ENCODE assay signal across 14 cellular contexts in the genomic region with DNA sequence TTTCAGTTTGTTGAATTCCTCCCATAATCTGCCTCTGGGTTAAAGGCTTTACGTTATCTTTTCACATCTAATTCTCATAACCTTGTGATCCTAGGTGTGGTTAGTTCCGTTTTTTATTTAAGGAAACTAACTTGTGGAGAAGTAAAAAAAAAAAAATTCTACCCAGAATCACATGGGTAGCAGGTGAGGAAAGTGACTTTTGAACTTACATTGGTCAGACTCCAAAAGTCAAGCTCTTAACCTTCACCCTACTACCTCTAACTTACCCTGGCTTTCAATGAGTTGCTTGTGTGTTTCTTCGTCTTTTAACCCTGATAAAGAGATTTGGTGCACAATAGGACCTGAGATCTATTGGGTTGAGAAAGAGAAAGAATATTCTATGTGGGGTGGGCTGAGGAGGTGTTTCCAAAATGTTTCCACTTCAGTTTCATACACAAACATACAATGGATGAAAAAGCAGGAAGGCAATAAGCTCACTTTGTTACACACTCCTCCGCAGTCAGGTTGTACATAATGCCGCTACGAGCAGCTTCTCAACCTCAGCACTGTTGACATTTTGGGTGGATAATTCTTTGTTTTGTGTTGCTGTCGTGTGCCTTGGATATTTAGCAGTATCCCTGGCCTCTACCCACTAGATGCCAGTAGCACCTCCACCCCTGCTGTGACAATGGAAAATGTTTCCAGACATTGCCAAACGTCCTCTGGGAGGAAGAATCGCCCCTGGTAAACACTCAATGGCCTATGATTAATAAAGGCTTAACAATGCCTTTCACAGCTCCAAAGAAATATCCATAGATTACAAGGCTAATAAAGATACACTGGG.
A peak's percentile ranks its signal among the peaks of the same experiment; 100 is the strongest.
DNase-seq lines count a peak whose midpoint lies in the region; ATAC-seq and TF ChIP-seq lines count a peak whose summit lies in the region.
"Had no signal": no experiment of that assay in that cellular context is flagged by ENCODE, and none has a peak within 500 bp of the region (broad histone marks: within the 10 kb centered on the region; RNA-seq: fewer than 3 reads in every experiment).

No MANE protein-coding gene starts in this region.

- H4K20me1 ChIP-seq in SK-N-SH (ENCODE audit: insufficient read depth) = no peaks in the 10 kb centered on the region

- no peaks in the 10 kb centered on the region for H3K36me3 ChIP-seq in SK-N-SH (replicated peaks in 1 of 2; ENCODE audit: control insufficient read depth in 1 of 2, insufficient read depth in 2 of 2, low read length in 1 of 2)
- no peaks in the 10 kb centered on the region for H3K36me3 ChIP-seq in left lung
- H3K36me3 ChIP-seq: tibial artery had no signal

- H3K27me3 ChIP-seq in SK-N-SH (ENCODE audit: insufficient read depth) (no peaks in the 10 kb centered on the region), left lung (no peaks in the 10 kb centered on the region)
- H3K27me3 ChIP-seq: tibial artery had no signal

- H3K9me3 Mint-ChIP-seq in WTC11 (no peaks in the 10 kb centered on the region; the same call in 1 of the 2 replicates), type B pancreatic cell (peaks cover 8% of the 10 kb centered on the region)
- H3K9me3 Mint-ChIP-seq: natural killer cell treated with Interleukin-12 subunit alpha and Interleukin-12 subunit beta and Interleukin-15 and Interleukin-18, amount 100 ng/mL, for 72 hours had no signal

- TF ChIP-seq CTCF in SK-N-SH (IDR thresholded peaks at IDR 0.05) = no peak
- TF ChIP-seq CTCF in WTC11 (IDR thresholded peaks at IDR 0.05) = no peak
- TF ChIP-seq CTCF in left lung (IDR thresholded peaks at IDR 0.05) = no peak
- no peak for TF ChIP-seq CTCF in type B pancreatic cell (conservative IDR thresholded peaks at IDR 0.05)

- H3K4me1 ChIP-seq in SK-N-SH (ENCODE audit: control insufficient read depth in 1 of 2, insufficient read depth in 2 of 2, low read depth in 1 of 2, low read length in 1 of 2) = peaks cover 0 to 18% of the 10 kb centered on the region in 2 experiments; a peak in 3 of 4 replicates
- peaks cover 0 to 22% of the 10 kb centered on the region in 2 donors for H3K4me1 ChIP-seq in left lung

- no peaks in the 10 kb centered on the region for H3K79me2 ChIP-seq in SK-N-SH (ENCODE audit: insufficient read depth)

- H3K4me2 ChIP-seq in SK-N-SH = no peak overlapping the region

- H3K9me2 ChIP-seq in SK-N-SH = no peaks in the 10 kb centered on the region

- H3K27ac Mint-ChIP-seq in WTC11 (0 out of 2 replicates have a peak overlapping the region, but pooled peaks have one; percentile 22), type B pancreatic cell (peak overlapping the region; percentile 75)
- H3K27ac Mint-ChIP-seq: natural killer cell treated with Interleukin-12 subunit alpha and Interleukin-12 subunit beta and Interleukin-15 and Interleukin-18, amount 100 ng/mL, for 72 hours had no signal

- no peak for DNase-seq in SK-N-SH
- no peak for DNase-seq in WTC11 (ENCODE audit: low spot score)
- DNase-seq in left lung = no peak
- DNase-seq in type B pancreatic cell (ENCODE audit: extremely low spot score, unreplicated experiment) = no peak
- DNase-seq in kidney glomerular epithelial cell (lab: John Stamatoyannopoulos, UW) = no peak
- no peak for DNase-seq in cortex of kidney (lab: John Stamatoyannopoulos, UW)
- DNase-seq: activated T-cell treated with anti-CD3 and anti-CD28 coated beads, Interleukin-2, amount 50 U/mL, for 1 hour; NCI-H526 treated with DMSO at 0.1 percent for 48 hours; stimulated activated CD4-positive, alpha-beta T cell treated with anti-CD3 and anti-CD28 coated beads, Interleukin-4, amount 100 ng/mL, for 4 hours; T-helper 9 cell; tibial artery had no signal

- no peaks in the 10 kb centered on the region for H3K9me3 ChIP-seq in SK-N-SH
- H3K9me3 ChIP-seq in left lung = no peaks in the 10 kb centered on the region
- H3K9me3 ChIP-seq: tibial artery had no signal

- WGBS in SK-N-SH (ENCODE audit: low lambda C conversion rate) = 78% methylated on average over 9 of the region's 9 CpGs

- no peak overlapping the region; the same call in 1 of the 2 replicates for H3K9ac ChIP-seq in SK-N-SH

- peaks cover 44% of the 10 kb centered on the region for H3K4me1 Mint-ChIP-seq in WTC11
- peaks cover 32% of the 10 kb centered on the region for H3K4me1 Mint-ChIP-seq in type B pancreatic cell (ENCODE audit: unreplicated experiment)

- peaks cover 34% of the 10 kb centered on the region for H3F3A ChIP-seq in SK-N-SH (replicated peaks; ENCODE audit: insufficient read depth)

- no peaks in the 10 kb centered on the region for H3K27me3 Mint-ChIP-seq in WTC11 (ENCODE audit: low read depth)
- H3K27me3 Mint-ChIP-seq in type B pancreatic cell = no peaks in the 10 kb centered on the region
- H3K27me3 Mint-ChIP-seq: natural killer cell treated with Interleukin-12 subunit alpha and Interleukin-12 subunit beta and Interleukin-15 and Interleukin-18, amount 100 ng/mL, for 72 hours had no signal

- intact Hi-C loops in left lung (cut with DNase I) = no loop called here

- H3K36me3 Mint-ChIP-seq in WTC11 (no peaks in the 10 kb centered on the region), type B pancreatic cell (no peaks in the 10 kb centered on the region)
- H3K36me3 Mint-ChIP-seq: natural killer cell treated with Interleukin-12 subunit alpha and Interleukin-12 subunit beta and Interleukin-15 and Interleukin-18, amount 100 ng/mL, for 72 hours had no signal

- ATAC-seq in SK-N-SH treated with all-trans-retinoic acid at 6 μM for 48 hours (no peak), WTC11 (no peak), left lung (peak; percentile 71), HG02610 (IDR thresholded peaks at IDR 0.05; ENCODE audit: unreplicated experiment) (no peak)
- ATAC-seq: natural killer cell treated with Interleukin-12 subunit alpha and Interleukin-12 subunit beta and Interleukin-15 and Interleukin-18, amount 100 ng/mL, for 72 hours had no signal

- H3K4me3 ChIP-seq in SK-N-SH (ENCODE audit: low read depth in 2 of 2, low read length in 1 of 2) (no peak overlapping the region), left lung (no peak overlapping the region)
- H3K4me3 ChIP-seq: tibial artery had no signal

- H3K27ac ChIP-seq in SK-N-SH (ENCODE audit: low read depth in 2 of 2, low read length in 1 of 2) (peak overlapping the region in 1 of 2 experiments; percentile 98; a peak in 2 of 4 replicates), left lung (peak overlapping the region; percentile 16 to 50)
- H3K27ac ChIP-seq: tibial artery had no signal

- POLR2A ChIA-PET in SK-N-SH (lab: Yijun Ruan, JAX) = no interaction called here
- POLR2A ChIA-PET in WTC11 (lab: Charles Lee) = no interaction called here

- CTCF ChIA-PET in SK-N-SH (lab: Yijun Ruan, JAX) (no interaction called here), WTC11 (lab: Charles Lee) (no interaction called here)

- H2AFZ ChIP-seq in SK-N-SH (ENCODE audit: low read depth) = peak overlapping the region; percentile 38

- H3K4me3 Mint-ChIP-seq in WTC11 (no peak overlapping the region), type B pancreatic cell (peak overlapping the region; percentile 32)
- H3K4me3 Mint-ChIP-seq: natural killer cell treated with Interleukin-12 subunit alpha and Interleukin-12 subunit beta and Interleukin-15 and Interleukin-18, amount 100 ng/mL, for 72 hours had no signal

- TF ChIP-seq EP300 in SK-N-SH (IDR thresholded peaks at IDR 0.05; ENCODE audit: borderline replicate concordance in 1 of 2, low read depth in 1 of 2, low read length in 1 of 2) = no peak

- TF ChIP-seq RAD21 in SK-N-SH (IDR thresholded peaks at IDR 0.05; ENCODE audit: low read length) = no peak

TF ChIP-seq in SK-N-SH, 30 proteins besides CTCF, POLR2A, EP300 and RAD21 (continues in another document):
- TF ChIP-seq NRF1 (IDR thresholded peaks at IDR 0.05; ENCODE audit: low read depth, low read length) = no peak
- TF ChIP-seq SMC3 (IDR thresholded peaks at IDR 0.05; ENCODE audit: low read depth, low read length) = no peak
- no peak for TF ChIP-seq TAF1 (IDR thresholded peaks at IDR 0.05; ENCODE audit: borderline replicate concordance, low read depth, low read length)
- TF ChIP-seq POLR2AphosphoS5 (IDR thresholded peaks at IDR 0.05; ENCODE audit: low read depth, low read length) = no peak
- no peak for TF ChIP-seq FOXJ3 (CRISPR knock-in tag; IDR thresholded peaks at IDR 0.05)
- no peak for TF ChIP-seq FOSL2 (IDR thresholded peaks at IDR 0.05; ENCODE audit: borderline replicate concordance, low read depth)

TF ChIP-seq in SK-N-SH treated with all-trans-retinoic acid at 6 μM for 48 hours, 23 proteins besides CTCF, POLR2A, EP300 and RAD21 (continues in another document):
- TF ChIP-seq ZFP3 (CRISPR knock-in tag; IDR thresholded peaks at IDR 0.05) (no peak), GLIS3 (CRISPR knock-in tag; IDR thresholded peaks at IDR 0.05) (no peak)
- TF ChIP-seq, protein P1, sequence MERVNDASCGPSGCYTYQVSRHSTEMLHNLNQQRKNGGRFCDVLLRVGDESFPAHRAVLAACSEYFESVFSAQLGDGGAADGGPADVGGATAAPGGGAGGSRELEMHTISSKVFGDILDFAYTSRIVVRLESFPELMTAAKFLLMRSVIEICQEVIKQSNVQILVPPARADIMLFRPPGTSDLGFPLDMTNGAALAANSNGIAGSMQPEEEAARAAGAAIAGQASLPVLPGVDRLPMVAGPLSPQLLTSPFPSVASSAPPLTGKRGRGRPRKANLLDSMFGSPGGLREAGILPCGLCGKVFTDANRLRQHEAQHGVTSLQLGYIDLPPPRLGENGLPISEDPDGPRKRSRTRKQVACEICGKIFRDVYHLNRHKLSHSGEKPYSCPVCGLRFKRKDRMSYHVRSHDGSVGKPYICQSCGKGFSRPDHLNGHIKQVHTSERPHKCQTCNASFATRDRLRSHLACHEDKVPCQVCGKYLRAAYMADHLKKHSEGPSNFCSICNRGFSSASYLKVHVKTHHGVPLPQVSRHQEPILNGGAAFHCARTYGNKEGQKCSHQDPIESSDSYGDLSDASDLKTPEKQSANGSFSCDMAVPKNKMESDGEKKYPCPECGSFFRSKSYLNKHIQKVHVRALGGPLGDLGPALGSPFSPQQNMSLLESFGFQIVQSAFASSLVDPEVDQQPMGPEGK (CRISPR knock-in tag; IDR thresholded peaks at IDR 0.05; ENCODE audit: borderline replicate concordance) = no peak

TF ChIP-seq in WTC11, 78 proteins besides CTCF, POLR2A, EP300 and RAD21 (continues in another document):
- TF ChIP-seq ZNF671 (CRISPR knock-in tag; IDR thresholded peaks at IDR 0.05) = no peak
- TF ChIP-seq, protein P2, sequence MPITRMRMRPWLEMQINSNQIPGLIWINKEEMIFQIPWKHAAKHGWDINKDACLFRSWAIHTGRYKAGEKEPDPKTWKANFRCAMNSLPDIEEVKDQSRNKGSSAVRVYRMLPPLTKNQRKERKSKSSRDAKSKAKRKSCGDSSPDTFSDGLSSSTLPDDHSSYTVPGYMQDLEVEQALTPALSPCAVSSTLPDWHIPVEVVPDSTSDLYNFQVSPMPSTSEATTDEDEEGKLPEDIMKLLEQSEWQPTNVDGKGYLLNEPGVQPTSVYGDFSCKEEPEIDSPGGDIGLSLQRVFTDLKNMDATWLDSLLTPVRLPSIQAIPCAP (CRISPR knock-in tag; IDR thresholded peaks at IDR 0.05) = no peak
- TF ChIP-seq, protein P3, sequence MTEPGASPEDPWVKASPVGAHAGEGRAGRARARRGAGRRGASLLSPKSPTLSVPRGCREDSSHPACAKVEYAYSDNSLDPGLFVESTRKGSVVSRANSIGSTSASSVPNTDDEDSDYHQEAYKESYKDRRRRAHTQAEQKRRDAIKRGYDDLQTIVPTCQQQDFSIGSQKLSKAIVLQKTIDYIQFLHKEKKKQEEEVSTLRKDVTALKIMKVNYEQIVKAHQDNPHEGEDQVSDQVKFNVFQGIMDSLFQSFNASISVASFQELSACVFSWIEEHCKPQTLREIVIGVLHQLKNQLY (CRISPR knock-in tag; IDR thresholded peaks at IDR 0.05) = no peak
